Comparison of ENCODE assay signal across 14 cellular contexts in the genomic region with DNA sequence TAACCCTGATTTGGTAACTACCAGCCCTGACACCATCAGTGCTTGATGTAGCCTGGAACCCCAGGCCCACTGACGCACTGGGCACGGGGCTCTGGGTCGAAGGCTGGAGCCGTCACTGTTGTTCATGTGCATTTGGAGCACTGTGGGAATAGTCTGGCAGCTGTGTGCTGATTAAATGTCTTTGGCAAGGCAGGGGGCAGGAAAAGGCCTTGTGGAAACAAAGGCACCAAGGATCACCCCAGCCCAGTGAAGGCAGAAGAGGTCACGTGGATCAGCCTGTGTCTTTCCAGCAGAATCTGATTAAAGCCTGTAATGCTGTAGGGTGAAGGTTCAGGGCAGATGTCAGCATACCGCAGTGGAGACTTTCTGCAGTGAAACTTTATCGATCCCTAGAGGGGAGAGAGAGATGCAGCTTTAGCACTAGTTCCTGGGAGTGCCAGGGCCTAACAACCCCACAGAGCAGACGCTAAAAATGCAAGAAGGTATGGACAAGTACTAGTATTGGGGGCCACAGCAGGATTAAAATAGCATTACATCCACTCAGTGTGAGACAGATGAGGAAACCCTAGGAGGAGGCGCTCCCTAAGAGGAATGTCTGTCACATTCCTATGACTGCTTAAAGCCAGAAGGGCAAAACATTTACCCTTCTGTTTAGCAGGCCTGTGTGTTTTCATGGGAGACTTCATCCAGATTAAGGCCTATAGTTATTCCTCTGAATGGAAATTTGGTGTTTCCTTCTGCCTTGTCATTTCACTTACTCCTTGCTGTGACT. TPM values are rescaled to one million over a fixed set of nuclear protein-coding genes. Genes with fewer than 3 reads are reported as not detected.
DNase-seq lines count a peak whose midpoint lies in the region; TF ChIP-seq lines count a peak whose summit lies in the region.
"Had no signal": no experiment of that assay in that cellular context is flagged by ENCODE, and none has a peak within 500 bp of the region (broad histone marks: within the 10 kb centered on the region; RNA-seq: fewer than 3 reads in every experiment).

No MANE protein-coding gene starts in this region.

- H3K4me3 ChIP-seq in cardiac muscle cell (no peak overlapping the region), right atrium auricular region (no peak overlapping the region), choroid plexus epithelial cell (ENCODE audit: low read depth, low read length) (no peak overlapping the region)

- no peak overlapping the region for H3K27ac Mint-ChIP-seq in type B pancreatic cell

- H3K4me3 Mint-ChIP-seq in type B pancreatic cell: no peak overlapping the region

- no peaks in the 10 kb centered on the region for H3K27me3 Mint-ChIP-seq in type B pancreatic cell

- H3K27me3 ChIP-seq in cardiac muscle cell (no peaks in the 10 kb centered on the region), right atrium auricular region (no peaks in the 10 kb centered on the region)

- H3K9me3 ChIP-seq in cardiac muscle cell (ENCODE audit: low read depth) (no peaks in the 10 kb centered on the region), right atrium auricular region (no peaks in the 10 kb centered on the region)

- DNase-seq in cardiac muscle cell (ENCODE audit: low read depth in 1 of 2, low spot score in 1 of 2) (no peak), right atrium auricular region (ENCODE audit: low spot score) (no peak), choroid plexus epithelial cell (ENCODE audit: low read depth) (peak; percentile 76), medulla oblongata (ENCODE audit: extremely low spot score) (peak; percentile 74), NCI-H2171 treated with DMSO at 0.1 percent for 48 hours (lab: John Stamatoyannopoulos, UW) (no peak), NCI-H2196 treated with DMSO at 0.1 percent for 48 hours (lab: John Stamatoyannopoulos, UW; ENCODE audit: unreplicated experiment) (no peak), type B pancreatic cell (ENCODE audit: extremely low spot score, unreplicated experiment) (no peak)
- no peak for DNase-seq in activated CD8-positive, alpha-beta memory T cell treated with anti-CD3 and anti-CD28 coated beads, Interleukin-2, amount 50 U/mL, for 4 hours
- DNase-seq: DMS79; NCI-H1092; NCI-H446 treated with DMSO at 0.1 percent for 48 hours; stimulated activated CD4-positive, alpha-beta T cell treated with anti-CD3 and anti-CD28 coated beads, Interleukin-15, amount 100 ng/mL, for 24 hours; trophoblast cell had no signal

- H3K9me3 Mint-ChIP-seq in type B pancreatic cell: no peaks in the 10 kb centered on the region

- H3K4me1 ChIP-seq in cardiac muscle cell (ENCODE audit: low read depth): peaks cover 9% of the 10 kb centered on the region
- no peaks in the 10 kb centered on the region for H3K4me1 ChIP-seq in right atrium auricular region

- H3K27ac ChIP-seq in cardiac muscle cell (peak overlapping the region; percentile 72), right atrium auricular region (no peak overlapping the region)
- H3K27ac ChIP-seq: parathyroid adenoma had no signal

- peaks cover 42% of the 10 kb centered on the region for H3K36me3 ChIP-seq in cardiac muscle cell
- H3K36me3 ChIP-seq in right atrium auricular region: peaks cover 67% of the 10 kb centered on the region

- H3K36me3 Mint-ChIP-seq in type B pancreatic cell: peaks cover 25% of the 10 kb centered on the region

- peaks cover 24% of the 10 kb centered on the region for H3K4me1 Mint-ChIP-seq in type B pancreatic cell (ENCODE audit: unreplicated experiment)

- TF ChIP-seq CTCF in cardiac muscle cell (IDR thresholded peaks at IDR 0.05; ENCODE audit: low read depth, low read length) (no peak), right atrium auricular region (IDR thresholded peaks at IDR 0.05) (no peak), choroid plexus epithelial cell (conservative IDR thresholded peaks at IDR 0.05; ENCODE audit: low read depth, low read length) (no peak), type B pancreatic cell (conservative IDR thresholded peaks at IDR 0.05) (no peak)

RNA-seq across cellular contexts. Expression of gene ZNHIT3, which starts 9.7 kb away (rescaled TPM):
- 37.4 and 38.4 TPM in 2 replicates for total RNA-seq in cardiac muscle cell
- 103 and 107 TPM in 2 replicates for polyA plus RNA-seq in cardiac muscle cell
- 10 to 100 TPM; 16.4 to 17.6 TPM for total RNA-seq in right atrium auricular region
- total RNA-seq in type B pancreatic cell (ENCODE audit: low replicate concordance): 34.6 and 43.3 TPM in 2 replicates

RNA-seq across cellular contexts. Expression of gene MYO19, which starts 38.5 kb away (rescaled TPM):
- total RNA-seq in cardiac muscle cell (26.7 and 50.8 TPM in 2 replicates), right atrium auricular region (10 to 100 TPM in 1 of 2 donors, 1 to 10 TPM in 1; 8.2 to 12.8 TPM), type B pancreatic cell (ENCODE audit: low replicate concordance) (71.3 and 94.7 TPM in 2 replicates)
- polyA plus RNA-seq in cardiac muscle cell: 21.0 and 28.9 TPM in 2 replicates

RNA-seq across cellular contexts. Expression of gene PIGW, which starts 38.6 kb away (rescaled TPM):
- total RNA-seq in cardiac muscle cell (2.3 and 5.8 TPM in 2 replicates), right atrium auricular region (1 to 10 TPM; 2.8 to 3.9 TPM), type B pancreatic cell (ENCODE audit: low replicate concordance) (11.1 and 13.5 TPM in 2 replicates)
- 10.4 and 11.8 TPM in 2 replicates for polyA plus RNA-seq in cardiac muscle cell

RNA-seq across cellular contexts. Expression of gene GGNBP2, which starts 48.5 kb away (rescaled TPM):
- total RNA-seq in cardiac muscle cell: 33.2 and 54.3 TPM in 2 replicates
- 48.1 and 63.2 TPM in 2 replicates for polyA plus RNA-seq in cardiac muscle cell
- 10 to 100 TPM; 26.7 to 30.1 TPM for total RNA-seq in right atrium auricular region
- total RNA-seq in type B pancreatic cell (ENCODE audit: low replicate concordance): 63.7 and 72.0 TPM in 2 replicates

Comparison
In these comparisons a context has a peak if more than half of its experiments do, and no peak if none do; other contexts are left out.
1. DNase-seq: peak in choroid plexus epithelial cell (single experiment) and medulla oblongata (single experiment); none in cardiac muscle cell (0 of 2), right atrium auricular region (single experiment), NCI-H2171 treated with DMSO at 0.1 percent for 48 hours (single experiment), NCI-H2196 treated with DMSO at 0.1 percent for 48 hours (single experiment), type B pancreatic cell (single experiment) and activated CD8-positive, alpha-beta memory T cell treated with anti-CD3 and anti-CD28 coated beads, Interleukin-2, amount 50 U/mL, for 4 hours (single experiment).